ENCODE assay signal across 1 cellular context in genomic region chr19:13838943-13839192, GRCh38.
TF ChIP-seq lines count a peak whose summit lies in the region.

No MANE protein-coding gene starts in this region.

TF ChIP-seq in WTC11, 78 proteins besides CTCF, POLR2A, EP300 and RAD21 (continued from another document):
- TF ChIP-seq ZNF263 (CRISPR knock-in tag; IDR thresholded peaks at IDR 0.05; ENCODE audit: low read depth): no peak
- no peak for TF ChIP-seq CBFB (CRISPR knock-in tag; IDR thresholded peaks at IDR 0.05; ENCODE audit: low read depth)
- TF ChIP-seq ZNF512 (CRISPR knock-in tag; IDR thresholded peaks at IDR 0.05; ENCODE audit: borderline replicate concordance): no peak
- TF ChIP-seq JUN (CRISPR knock-in tag; IDR thresholded peaks at IDR 0.05): no peak
- no peak for TF ChIP-seq ATF2 (CRISPR knock-in tag; IDR thresholded peaks at IDR 0.05; ENCODE audit: borderline replicate concordance, low read depth)
- TF ChIP-seq NR2C2 (CRISPR knock-in tag; IDR thresholded peaks at IDR 0.05): no peak
- no peak for TF ChIP-seq ZNF219 (CRISPR knock-in tag; IDR thresholded peaks at IDR 0.05; ENCODE audit: borderline replicate concordance)
- TF ChIP-seq IRF2 (CRISPR knock-in tag; IDR thresholded peaks at IDR 0.05; ENCODE audit: borderline replicate concordance, low read depth): no peak
- TF ChIP-seq ZNF232 (CRISPR knock-in tag; IDR thresholded peaks at IDR 0.05): no peak
- no peak for TF ChIP-seq OVOL2 (CRISPR knock-in tag; IDR thresholded peaks at IDR 0.05; ENCODE audit: borderline replicate concordance)
- TF ChIP-seq GABPB1 (CRISPR knock-in tag; IDR thresholded peaks at IDR 0.05): no peak
- no peak for TF ChIP-seq SMAD3 (CRISPR knock-in tag; IDR thresholded peaks at IDR 0.05; ENCODE audit: borderline replicate concordance)
- no peak for TF ChIP-seq PRDM15 (CRISPR knock-in tag; IDR thresholded peaks at IDR 0.05)
- no peak for TF ChIP-seq ATF1 (CRISPR knock-in tag; IDR thresholded peaks at IDR 0.05)
- TF ChIP-seq ZMAT4 (CRISPR knock-in tag; IDR thresholded peaks at IDR 0.05): no peak
- no peak for TF ChIP-seq KAT7 (CRISPR knock-in tag; IDR thresholded peaks at IDR 0.05; ENCODE audit: borderline replicate concordance)
- no peak for TF ChIP-seq USF1 (CRISPR knock-in tag; IDR thresholded peaks at IDR 0.05)
